ENCODE assay signal across 22 cellular contexts in genomic region chr6:114092943-114093342, GRCh38.
"Had no signal": no experiment of that assay in that cellular context is flagged by ENCODE, and none has a peak within 500 bp of the region (broad histone marks: within the 10 kb centered on the region; RNA-seq: fewer than 3 reads in every experiment).

No MANE protein-coding gene starts in this region.

- H3K79me2 ChIP-seq: parathyroid adenoma had no signal

- DNase-seq: cortex of kidney; dorsolateral prefrontal cortex; effector CD8-positive, alpha-beta T cell; foreskin melanocyte; heart left ventricle; hippocampal formation; left colon; left ventricle myocardium superior; mesenchymal stem cell; midbrain; naive B cell; sigmoid colon; stimulated activated CD4-positive, alpha-beta T cell treated with anti-CD3 and anti-CD28 coated beads, Interleukin-12 subunit alpha, Interleukin-12 subunit beta, amount 100 ng/mL, for 4 hours; stimulated activated naive CD8-positive, alpha-beta T cell treated with anti-CD3 and anti-CD28 coated beads, Interleukin-15, Interleukin-2, amounts not matched to agents 100 U/mL and 50 U/mL, for 24 hours; tibial artery; upper lobe of right lung had no signal

- H3K4me1 ChIP-seq: heart left ventricle, parathyroid adenoma, prostate gland, suprapubic skin, upper lobe of right lung, vagina had no signal

- H3K27ac ChIP-seq: heart left ventricle, parathyroid adenoma, prostate gland, sigmoid colon, skin epidermis, suprapubic skin, tibial artery, upper lobe of right lung, vagina had no signal

- H3K9ac ChIP-seq: parathyroid adenoma had no signal

- H3K27me3 ChIP-seq: dorsolateral prefrontal cortex, sigmoid colon, suprapubic skin, tibial artery, vagina had no signal

- H3K4me3 ChIP-seq: dorsolateral prefrontal cortex, heart left ventricle, lung, prostate gland, sigmoid colon, skin epidermis, suprapubic skin, tibial artery, upper lobe of right lung, vagina had no signal

- H2AFZ ChIP-seq: parathyroid adenoma had no signal

- H3K36me3 ChIP-seq: heart left ventricle, prostate gland, sigmoid colon, suprapubic skin, tibial artery, upper lobe of right lung, vagina had no signal

- H3K9me3 ChIP-seq: heart left ventricle, prostate gland, sigmoid colon, suprapubic skin, tibial artery, upper lobe of right lung, vagina had no signal

- ATAC-seq: heart left ventricle; left colon; left ventricle myocardium superior; stimulated activated naive CD8-positive, alpha-beta T cell treated with anti-CD3 and anti-CD28 coated beads, Interleukin-15, Interleukin-2, amounts not matched to agents 100 U/mL and 50 U/mL, for 24 hours; upper lobe of right lung had no signal
